In the genomic region with DNA sequence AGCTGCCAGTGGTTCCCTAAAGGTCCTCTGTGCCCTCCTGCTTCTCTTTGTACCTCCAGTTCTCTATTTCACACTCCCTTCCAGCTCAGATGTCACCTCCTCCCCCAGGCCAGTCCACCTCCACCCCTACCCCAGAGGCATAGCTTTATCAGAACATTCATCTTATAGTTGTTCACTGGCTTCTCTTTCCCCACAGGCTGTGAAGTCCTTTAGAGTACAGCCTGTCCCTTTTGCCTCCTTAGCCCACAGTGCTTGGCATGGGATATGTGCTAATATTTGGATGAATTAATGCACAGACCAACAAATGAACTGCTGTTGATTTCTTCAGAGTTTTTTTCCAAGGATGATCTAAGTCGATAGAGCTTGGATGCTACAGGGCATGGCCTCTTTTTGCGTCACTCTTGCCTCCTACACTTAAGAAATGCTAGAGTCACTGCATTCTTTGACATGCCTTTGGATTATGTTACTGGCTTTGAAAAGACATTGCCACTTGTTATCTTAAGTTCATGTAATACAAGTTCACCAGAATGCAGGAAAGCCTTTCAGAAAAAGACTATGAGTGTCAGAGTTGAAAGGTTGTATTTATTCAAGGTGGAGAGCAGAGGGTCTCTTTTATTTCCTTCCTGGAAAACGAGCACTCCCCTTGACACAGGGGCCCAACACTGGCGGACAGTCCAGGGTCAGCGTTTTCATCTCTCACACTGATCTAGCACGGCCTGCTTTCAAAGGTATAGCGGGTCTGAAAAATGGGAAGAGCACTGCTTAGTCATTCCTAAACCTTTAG, we compare ENCODE assay signal across 12 cellular contexts.
DNase-seq lines count a peak whose midpoint lies in the region; ATAC-seq and TF ChIP-seq lines count a peak whose summit lies in the region.
"Had no signal": no experiment of that assay in that cellular context is flagged by ENCODE, and none has a peak within 500 bp of the region (broad histone marks: within the 10 kb centered on the region; RNA-seq: fewer than 3 reads in every experiment).

No MANE protein-coding gene starts in this region.

- H3F3A ChIP-seq in neural progenitor cell (ENCODE audit: low read depth), result no peaks in the 10 kb centered on the region

- intact Hi-C loops in vagina (cut with DNase I), result no loop called here

- H3K9me3 Mint-ChIP-seq in activated CD8-positive, alpha-beta memory T cell treated with anti-CD3 and anti-CD28 coated beads, Interleukin-2, amount 10 ng/mL, durations not matched to agents 7 days and 5 days (ENCODE audit: low read depth), result no peaks in the 10 kb centered on the region
- H3K9me3 Mint-ChIP-seq in activated CD8-positive, alpha-beta T cell treated with anti-CD3 and anti-CD28 coated beads, Interleukin-2, amount 10 ng/mL, durations not matched to agents 7 days and 5 days (ENCODE audit: insufficient read depth), result no peaks in the 10 kb centered on the region
- H3K9me3 Mint-ChIP-seq in neural progenitor cell, result peaks cover 2% of the 10 kb centered on the region

- peak overlapping the region; percentile 82 for H3K27ac Mint-ChIP-seq in activated CD8-positive, alpha-beta memory T cell treated with anti-CD3 and anti-CD28 coated beads, Interleukin-2, amount 10 ng/mL, durations not matched to agents 7 days and 5 days
- peak overlapping the region; percentile 54 for H3K27ac Mint-ChIP-seq in activated CD8-positive, alpha-beta T cell treated with anti-CD3 and anti-CD28 coated beads, Interleukin-2, amount 10 ng/mL, durations not matched to agents 7 days and 5 days
- no peak overlapping the region for H3K27ac Mint-ChIP-seq in neural progenitor cell

- H3K27me3 ChIP-seq in vagina (no peaks in the 10 kb centered on the region), neural progenitor cell (no peaks in the 10 kb centered on the region)

- H3K27ac ChIP-seq in vagina (no peak overlapping the region), neural progenitor cell (no peak overlapping the region)

- no peaks in the 10 kb centered on the region for H4K20me1 ChIP-seq in neural progenitor cell (ENCODE audit: low read depth)

- H3K9ac ChIP-seq in neural progenitor cell, result no peak overlapping the region

- no peak overlapping the region for H3K4me2 ChIP-seq in neural progenitor cell

- H3K27me3 Mint-ChIP-seq in activated CD8-positive, alpha-beta memory T cell treated with anti-CD3 and anti-CD28 coated beads, Interleukin-2, amount 10 ng/mL, durations not matched to agents 7 days and 5 days, result no peaks in the 10 kb centered on the region
- H3K27me3 Mint-ChIP-seq in activated CD8-positive, alpha-beta T cell treated with anti-CD3 and anti-CD28 coated beads, Interleukin-2, amount 10 ng/mL, durations not matched to agents 7 days and 5 days (ENCODE audit: low read depth), result no peaks in the 10 kb centered on the region
- H3K27me3 Mint-ChIP-seq in neural progenitor cell (ENCODE audit: insufficient read depth, low read depth), result no peaks in the 10 kb centered on the region
- H3K27me3 Mint-ChIP-seq: brain had no signal

- no peak for TF ChIP-seq POLR2A in vagina (IDR thresholded peaks at IDR 0.05)

- H3K36me3 ChIP-seq in vagina, result peaks cover 0 to 15% of the 10 kb centered on the region in 2 donors
- no peaks in the 10 kb centered on the region for H3K36me3 ChIP-seq in neural progenitor cell

- H3K4me1 Mint-ChIP-seq in activated CD8-positive, alpha-beta memory T cell treated with anti-CD3 and anti-CD28 coated beads, Interleukin-2, amount 10 ng/mL, durations not matched to agents 7 days and 5 days, result peaks cover 51% of the 10 kb centered on the region
- H3K4me1 Mint-ChIP-seq in activated CD8-positive, alpha-beta T cell treated with anti-CD3 and anti-CD28 coated beads, Interleukin-2, amount 10 ng/mL, durations not matched to agents 7 days and 5 days (ENCODE audit: low read depth), result peaks cover 35% of the 10 kb centered on the region
- H3K4me1 Mint-ChIP-seq in neural progenitor cell, result peaks cover 2% of the 10 kb centered on the region
- H3K4me1 Mint-ChIP-seq: brain had no signal

- CTCF ChIA-PET in activated CD8-positive, alpha-beta memory T cell treated with anti-CD3 and anti-CD28 coated beads, Interleukin-2, amount 10 ng/mL, durations not matched to agents 7 days and 5 days (lab: Charles Lee), result interaction anchor here (1.1 to 1.4 kb wide), 2 partner anchors 10 to 44 kb away, joined by 3 read pairs; no protein-coding TSS in a partner anchor
- CTCF ChIA-PET in activated CD8-positive, alpha-beta T cell treated with anti-CD3 and anti-CD28 coated beads, Interleukin-2, amount 10 ng/mL, durations not matched to agents 7 days and 5 days (lab: Charles Lee), result no interaction called here

- H3K4me3 ChIP-seq in skeletal muscle cell (ENCODE audit: low read depth, low read length), result no peak overlapping the region
- H3K4me3 ChIP-seq in vagina, result no peak overlapping the region
- H3K4me3 ChIP-seq in neural progenitor cell, result no peak overlapping the region

- H3K4me3 Mint-ChIP-seq in activated CD8-positive, alpha-beta memory T cell treated with anti-CD3 and anti-CD28 coated beads, Interleukin-2, amount 10 ng/mL, durations not matched to agents 7 days and 5 days, result no peak overlapping the region
- no peak overlapping the region for H3K4me3 Mint-ChIP-seq in activated CD8-positive, alpha-beta T cell treated with anti-CD3 and anti-CD28 coated beads, Interleukin-2, amount 10 ng/mL, durations not matched to agents 7 days and 5 days
- no peak overlapping the region for H3K4me3 Mint-ChIP-seq in neural progenitor cell
- H3K4me3 Mint-ChIP-seq: brain had no signal

- TF ChIP-seq CTCF in vagina (IDR thresholded peaks at IDR 0.05) (no peak), neural progenitor cell (IDR thresholded peaks at IDR 0.05) (no peak)

- no peaks in the 10 kb centered on the region for H3K4me1 ChIP-seq in vagina
- H3K4me1 ChIP-seq in neural progenitor cell, result no peaks in the 10 kb centered on the region

- POLR2A ChIA-PET in activated CD8-positive, alpha-beta T cell treated with anti-CD3 and anti-CD28 coated beads, Interleukin-2, amount 10 ng/mL, durations not matched to agents 7 days and 5 days (lab: Charles Lee), result no interaction called here

- no peaks in the 10 kb centered on the region for H3K79me2 ChIP-seq in neural progenitor cell (ENCODE audit: low read depth)

- no peak for ATAC-seq in activated CD8-positive, alpha-beta memory T cell treated with anti-CD3 and anti-CD28 coated beads, Interleukin-2, amount 10 ng/mL, durations not matched to agents 7 days and 5 days
- no peak for ATAC-seq in activated CD8-positive, alpha-beta T cell treated with anti-CD3 and anti-CD28 coated beads, Interleukin-2, amount 10 ng/mL, durations not matched to agents 7 days and 5 days
- no peak for ATAC-seq in HG02759 (IDR thresholded peaks at IDR 0.05; ENCODE audit: unreplicated experiment)
- ATAC-seq: activated CD4-positive, CD25-positive, alpha-beta regulatory T cell treated with anti-CD3 and anti-CD28 coated beads, Interleukin-2, amount 50 U/mL, for 24 hours had no signal

- no peak for DNase-seq in activated CD8-positive, alpha-beta memory T cell treated with anti-CD3 and anti-CD28 coated beads, Interleukin-2, amount 10 ng/mL, durations not matched to agents 7 days and 5 days
- no peak for DNase-seq in activated CD8-positive, alpha-beta memory T cell treated with anti-CD3 and anti-CD28 coated beads, Interleukin-2, amount 50 U/mL, for 4 hours
- DNase-seq in activated CD8-positive, alpha-beta T cell treated with anti-CD3 and anti-CD28 coated beads, Interleukin-2, amount 10 ng/mL, durations not matched to agents 7 days and 5 days, result no peak
- DNase-seq in fibroblast of the conjunctiva (ENCODE audit: low read depth) (peak; percentile 69), skeletal muscle cell (ENCODE audit: low read depth) (peak; percentile 84), vagina (ENCODE audit: extremely low spot score in 2 of 2) (no peak), neural progenitor cell (ENCODE audit: low spot score) (no peak)
- DNase-seq: NCI-H187 treated with DMSO at 0.1 percent for 48 hours; stimulated activated CD4-positive, alpha-beta T cell treated with anti-CD3 and anti-CD28 coated beads, Interleukin-4, amount 100 ng/mL, for 1 hour had no signal

- H3K9me3 ChIP-seq in vagina (no peaks in the 10 kb centered on the region), neural progenitor cell (ENCODE audit: low read depth) (no peaks in the 10 kb centered on the region)

- no peak overlapping the region for H2AFZ ChIP-seq in neural progenitor cell (replicated peaks)

- peaks cover 59% of the 10 kb centered on the region for H3K36me3 Mint-ChIP-seq in activated CD8-positive, alpha-beta memory T cell treated with anti-CD3 and anti-CD28 coated beads, Interleukin-2, amount 10 ng/mL, durations not matched to agents 7 days and 5 days
- peaks cover 61% of the 10 kb centered on the region for H3K36me3 Mint-ChIP-seq in activated CD8-positive, alpha-beta T cell treated with anti-CD3 and anti-CD28 coated beads, Interleukin-2, amount 10 ng/mL, durations not matched to agents 7 days and 5 days (ENCODE audit: low read depth)
- peaks cover 35% of the 10 kb centered on the region for H3K36me3 Mint-ChIP-seq in neural progenitor cell

Comparison
In these comparisons a context has a peak if more than half of its experiments do, and no peak if none do; other contexts are left out.
1. DNase-seq: peak in fibroblast of the conjunctiva (single experiment) and skeletal muscle cell (single experiment); none in activated CD8-positive, alpha-beta memory T cell treated with anti-CD3 and anti-CD28 coated beads, Interleukin-2, amount 10 ng/mL, durations not matched to agents 7 days and 5 days (single experiment), activated CD8-positive, alpha-beta memory T cell treated with anti-CD3 and anti-CD28 coated beads, Interleukin-2, amount 50 U/mL, for 4 hours (single experiment), activated CD8-positive, alpha-beta T cell treated with anti-CD3 and anti-CD28 coated beads, Interleukin-2, amount 10 ng/mL, durations not matched to agents 7 days and 5 days (single experiment), vagina (0 of 2) and neural progenitor cell (single experiment).